ENCODE assay signal across 18 cellular contexts in the genomic region with DNA sequence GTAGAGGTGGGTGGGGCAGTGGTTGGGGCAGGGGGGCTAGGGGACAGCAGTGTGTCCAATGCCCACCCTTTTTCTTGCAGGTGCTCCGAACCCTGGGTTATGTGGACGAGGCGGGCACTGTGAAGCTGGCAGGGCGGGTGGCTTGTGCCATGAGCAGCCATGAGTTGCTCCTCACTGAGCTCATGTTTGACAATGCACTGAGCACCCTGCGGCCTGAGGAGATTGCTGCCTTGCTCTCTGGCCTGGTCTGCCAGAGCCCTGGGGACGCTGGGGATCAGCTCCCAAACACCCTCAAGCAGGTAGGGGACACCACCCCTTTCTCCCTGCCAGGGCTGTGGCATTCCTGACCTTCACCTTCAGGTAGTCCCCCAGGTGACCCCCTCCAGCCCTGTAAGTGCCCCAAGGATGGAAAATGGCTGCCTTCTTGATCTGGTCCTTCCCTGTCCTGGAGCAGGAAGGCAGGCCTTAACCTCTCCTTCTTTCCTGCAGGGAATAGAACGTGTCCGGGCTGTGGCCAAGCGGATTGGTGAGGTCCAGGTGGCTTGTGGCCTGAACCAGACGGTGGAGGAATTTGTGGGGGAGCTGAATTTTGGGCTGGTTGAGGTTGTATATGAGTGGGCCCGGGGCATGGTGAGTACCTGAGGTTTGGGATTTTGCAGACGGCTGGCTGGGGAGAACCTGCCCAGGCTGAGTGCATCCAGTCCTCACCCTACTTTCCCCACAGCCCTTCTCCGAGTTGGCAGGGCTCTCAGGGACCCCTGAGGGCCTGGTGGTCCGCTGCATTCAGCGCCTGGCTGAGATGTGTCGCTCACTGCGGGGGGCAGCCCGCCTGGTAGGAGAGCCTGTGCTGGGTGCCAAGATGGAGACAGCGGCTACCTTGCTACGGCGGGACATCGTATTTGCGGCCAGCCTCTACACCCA. TPM values are rescaled to one million over a fixed set of nuclear protein-coding genes. Genes with fewer than 3 reads are reported as not detected.
DNase-seq lines count a peak whose midpoint lies in the region; ATAC-seq, FAIRE-seq and TF ChIP-seq lines count a peak whose summit lies in the region.
"Had no signal": no experiment of that assay in that cellular context is flagged by ENCODE, and none has a peak within 500 bp of the region (broad histone marks: within the 10 kb centered on the region; RNA-seq: fewer than 3 reads in every experiment).

No MANE protein-coding gene starts in this region.

- intact Hi-C loops in HepG2 (cut with micrococcal nuclease; ENCODE audit: unreplicated experiment), result no loop called here
- intact Hi-C loops in sigmoid colon (cut with DNase I), result no loop called here

- peaks cover 5% of the 10 kb centered on the region for H3K79me1 ChIP-seq in mesendoderm (ENCODE audit: low read length)

- H3K4me2 ChIP-seq in HepG2 (ENCODE audit: low read depth, low read length) (no peak overlapping the region), mesendoderm (ENCODE audit: low read length) (no peak overlapping the region)

- H2BK120ac ChIP-seq in mesendoderm (ENCODE audit: low read depth, low read length), result no peak overlapping the region

- H4K8ac ChIP-seq in mesendoderm (ENCODE audit: low read depth, low read length), result no peak overlapping the region

- ATAC-seq in HepG2, result no peak
- ATAC-seq in HG03025 (IDR thresholded peaks at IDR 0.05; ENCODE audit: low FRiP score, unreplicated experiment), result no peak
- ATAC-seq: heart right ventricle, WTC11 had no signal

- H3K27ac Mint-ChIP-seq in activated T-cell treated with anti-CD3 and anti-CD28 coated beads, Interleukin-2, amount 50 U/mL, for 24 hours, result peak overlapping the region; percentile 100

- DNase-seq in activated T-cell treated with anti-CD3 and anti-CD28 coated beads, Interleukin-2, amount 50 U/mL, for 24 hours, result no peak
- no peak for DNase-seq in activated T-cell treated with anti-CD3 and anti-CD28 coated beads, Interleukin-2, amount 50 U/mL, for 1 hour
- no peak for DNase-seq in RWPE1 (ENCODE audit: low spot score)
- no peak for DNase-seq in HepG2 (ENCODE audit: low spot score)
- DNase-seq in sigmoid colon, result peak; percentile 65
- DNase-seq in mesendoderm, result no peak
- DNase-seq in SK-N-DZ (ENCODE audit: low spot score), result no peak
- DNase-seq: anterior cingulate cortex; dorsolateral prefrontal cortex; GF-D8; heart right ventricle; NCI-H146; NCI-H345; SK-N-SH; stimulated activated CD4-positive, alpha-beta T cell treated with anti-CD3 and anti-CD28 coated beads, Interleukin-2, amount 100 ng/mL, for 24 hours had no signal

- H3K4me3 ChIP-seq in HepG2 (replicated peaks in 1 of 3; ENCODE audit: insufficient read depth in 1 of 3, low read depth in 2 of 3, low read length in 3 of 3) (no peak overlapping the region), sigmoid colon (no peak overlapping the region), mesendoderm (ENCODE audit: low read length) (no peak overlapping the region)
- H3K4me3 ChIP-seq: heart right ventricle had no signal

- no peaks in the 10 kb centered on the region for H3K27me3 Mint-ChIP-seq in activated T-cell treated with anti-CD3 and anti-CD28 coated beads, Interleukin-2, amount 50 U/mL, for 24 hours

- no peak overlapping the region for H3K56ac ChIP-seq in mesendoderm (ENCODE audit: low read length)

- no peak overlapping the region for H4K5ac ChIP-seq in mesendoderm (ENCODE audit: low read length)

- H3K9ac ChIP-seq in HepG2 (ENCODE audit: insufficient read depth, low read depth, low read length) (no peak overlapping the region), mesendoderm (ENCODE audit: low read length) (no peak overlapping the region)
- H3K9ac ChIP-seq: SK-N-SH had no signal

- WGBS in HepG2 (ENCODE audit: low lambda C conversion rate), result 98% methylated on average over 22 of the region's 23 CpGs
- 89 to 91% methylated on average over 23 of the region's 23 CpGs for WGBS in sigmoid colon, 2 donors
- WGBS in mesendoderm (ENCODE audit: extremely low coverage, insufficient coverage, low lambda C conversion rate), result no CpG with 5 or more reads among the region's 23 CpGs

- no peaks in the 10 kb centered on the region for H3K9me3 Mint-ChIP-seq in activated T-cell treated with anti-CD3 and anti-CD28 coated beads, Interleukin-2, amount 50 U/mL, for 24 hours
- H3K9me3 Mint-ChIP-seq: WTC11 had no signal

- POLR2A ChIA-PET in RWPE1 (lab: Yijun Ruan, JAX; ENCODE audit: low non-redundant PET) (interaction anchor here (1.2 kb wide), 1 partner anchor 10 kb away, joined by 3 read pairs; a partner anchor contains a TSS), HepG2 (lab: Yijun Ruan, JAX) (interaction anchor here (0.9 to 6.1 kb wide), 5 partner anchors 9 to 23 kb away, joined by 3 to 142 read pairs (median 31); a partner anchor contains a TSS)

- H3K23ac ChIP-seq in mesendoderm (ENCODE audit: low read length), result no peak overlapping the region

- FAIRE-seq in HepG2 (lab: Jason Lieb, UNC), result no peak
- FAIRE-seq: keratinocyte had no signal

- BruUV-seq in HepG2 (replicated peaks; lab: Mats Ljungman, UMichigan), result no TSS peak

- peaks cover 38 to 59% of the 10 kb centered on the region in 2 experiments for H3K36me3 ChIP-seq in HepG2 (replicated peaks in 1 of 2; ENCODE audit: control insufficient read depth in 1 of 2, insufficient read depth in 2 of 2, low read length in 2 of 2)
- peaks cover 3 to 68% (median 44%) of the 10 kb centered on the region in 4 donors for H3K36me3 ChIP-seq in sigmoid colon
- peaks cover 9% of the 10 kb centered on the region for H3K36me3 ChIP-seq in mesendoderm (ENCODE audit: control insufficient read depth, insufficient read depth, low read length)

- peaks cover 94% of the 10 kb centered on the region for H3K36me3 Mint-ChIP-seq in activated T-cell treated with anti-CD3 and anti-CD28 coated beads, Interleukin-2, amount 50 U/mL, for 24 hours (ENCODE audit: low read depth)

- in situ Hi-C loops in HepG2 (cut with HindIII; ENCODE audit: extremely low pct_ligation_motif_present, low pct_unique_long_range_greater_than_20kb), result no loop called here

- no peak overlapping the region for H2AFZ ChIP-seq in HepG2 (ENCODE audit: low read length)

- H3K4me1 ChIP-seq in HepG2 (ENCODE audit: insufficient read depth, low read length), result peaks cover 31% of the 10 kb centered on the region
- peaks cover 0 to 34% (median 29%) of the 10 kb centered on the region in 4 donors for H3K4me1 ChIP-seq in sigmoid colon
- H3K4me1 ChIP-seq in mesendoderm (ENCODE audit: control insufficient read depth, low read depth, low read length), result peaks cover 3% of the 10 kb centered on the region

- H3K4ac ChIP-seq in mesendoderm (ENCODE audit: low read depth, low read length), result no peak overlapping the region

- TF ChIP-seq EP300 in HepG2 (IDR thresholded peaks at IDR 0.05; ENCODE audit: low read depth in 2 of 2, low read length in 2 of 2), result no peak
- TF ChIP-seq EP300 in HepG2 (CRISPR knock-in tag; IDR thresholded peaks at IDR 0.05; ENCODE audit: borderline replicate concordance), result no peak
- TF ChIP-seq EP300 in sigmoid colon (IDR thresholded peaks at IDR 0.05), result no peak

- CTCF ChIA-PET in RWPE1 (lab: Yijun Ruan, JAX) (interaction anchor here (0.9 kb wide), 1 partner anchor 119 kb away, joined by 3 read pairs; no protein-coding TSS in a partner anchor), HepG2 (lab: Yijun Ruan, JAX; ENCODE audit: low intra/inter-chr PET ratio, low total read pairs) (no interaction called here)

- H3K27me3 ChIP-seq in HepG2 (ENCODE audit: control insufficient read depth in 1 of 2, insufficient read depth in 2 of 2, low read length in 2 of 2), result no peaks in the 10 kb centered on the region; a peak in 1 of 5 replicates
- H3K27me3 ChIP-seq in sigmoid colon, result no peaks in the 10 kb centered on the region
- no peaks in the 10 kb centered on the region for H3K27me3 ChIP-seq in mesendoderm (ENCODE audit: insufficient read depth, low read length, poor library complexity)
- H3K27me3 ChIP-seq: dorsolateral prefrontal cortex, heart right ventricle had no signal

- H3K4me1 Mint-ChIP-seq in activated T-cell treated with anti-CD3 and anti-CD28 coated beads, Interleukin-2, amount 50 U/mL, for 24 hours (ENCODE audit: low read depth), result peaks cover 44% of the 10 kb centered on the region

- no peak overlapping the region for H2BK15ac ChIP-seq in mesendoderm (replicated peaks; ENCODE audit: low read depth)

- peaks cover 21% of the 10 kb centered on the region for H3K79me2 ChIP-seq in HepG2 (ENCODE audit: insufficient read depth, low read length)
- peaks cover 3% of the 10 kb centered on the region for H3K79me2 ChIP-seq in mesendoderm (ENCODE audit: control insufficient read depth, insufficient read depth, low read length)

- TF ChIP-seq POLR2A in HepG2 (IDR thresholded peaks at IDR 0.05; ENCODE audit: insufficient read depth in 1 of 2, low read depth in 2 of 2, low read length in 2 of 2) (peak in 1 of 2 experiments; percentile 21; a peak in 2 of 4 replicates), sigmoid colon (IDR thresholded peaks at IDR 0.05) (no peak)

- TF ChIP-seq RAD21 in HepG2 (CRISPR knock-in tag; IDR thresholded peaks at IDR 0.05), result no peak

- peak overlapping the region; percentile 96 for H3K4me3 Mint-ChIP-seq in activated T-cell treated with anti-CD3 and anti-CD28 coated beads, Interleukin-2, amount 50 U/mL, for 24 hours

- no peaks in the 10 kb centered on the region for H4K20me1 ChIP-seq in HepG2 (ENCODE audit: insufficient read depth, low read length)

- no peak overlapping the region for H2BK5ac ChIP-seq in mesendoderm (ENCODE audit: low read length)

- H3K18ac ChIP-seq in mesendoderm (ENCODE audit: low read length), result no peak overlapping the region

- peak overlapping the region; percentile 97 for H3K27ac ChIP-seq in RWPE1
- H3K27ac ChIP-seq in HepG2 (ENCODE audit: extremely low read length, insufficient read depth, low read length), result no peak overlapping the region
- H3K27ac ChIP-seq in sigmoid colon, result no peak overlapping the region
- no peak overlapping the region for H3K27ac ChIP-seq in mesendoderm (ENCODE audit: low read depth, low read length)
- H3K27ac ChIP-seq: heart right ventricle had no signal

- no peak overlapping the region for H2AK5ac ChIP-seq in mesendoderm (ENCODE audit: low read length)

- H3K9me3 ChIP-seq in HepG2 (ENCODE audit: low read length) (no peaks in the 10 kb centered on the region), sigmoid colon (no peaks in the 10 kb centered on the region)
- H3K9me3 ChIP-seq: heart right ventricle, SK-N-SH had no signal

- no peak for TF ChIP-seq CTCF in RWPE1 (conservative IDR thresholded peaks at IDR 0.05; ENCODE audit: low read depth)
- TF ChIP-seq CTCF in HepG2 (CRISPR knock-in tag; IDR thresholded peaks at IDR 0.05), result no peak
- TF ChIP-seq CTCF in sigmoid colon (IDR thresholded peaks at IDR 0.05), result no peak

RNA-seq across cellular contexts. Expression of a gene that starts 2.9 kb away (rescaled TPM):
- total RNA-seq in HepG2 (2016; rRNA removed; fragmentation: Illumina TruSeq; extraction: Trizol), result 10.8 and 18.6 TPM in 2 replicates
- total RNA-seq in HepG2 (2016; cell fraction: cytosol; rRNA removed; fragmentation: Illumina TruSeq; extraction: Trizol; ENCODE audit: low read depth), result 9.0 and 14.9 TPM in 2 replicates
- total RNA-seq in HepG2 (2016; cell fraction: insoluble cytoplasmic fraction; rRNA removed; fragmentation: Illumina TruSeq; extraction: Trizol), result 12.3 and 16.4 TPM in 2 replicates
- total RNA-seq in HepG2 (2016; cell fraction: membrane; rRNA removed; fragmentation: Illumina TruSeq; extraction: Trizol), result 10.9 and 16.6 TPM in 2 replicates
- 17.8 and 22.3 TPM in 2 replicates for total RNA-seq in HepG2 (2016; cell fraction: nucleus; rRNA removed; fragmentation: Illumina TruSeq; extraction: Trizol)
- 26.2 and 28.9 TPM in 2 replicates for polyA plus RNA-seq in HepG2 (2011; rRNA removed)
- 17.8 and 24.8 TPM in 2 replicates for polyA plus RNA-seq in HepG2 (2011; cell fraction: cytosol; rRNA removed)
- polyA plus RNA-seq in HepG2 (2011; cell fraction: nucleus; rRNA removed), result 145 and 157 TPM in 2 replicates
- polyA plus RNA-seq in HepG2 (2012), result 16.4 and 25.9 TPM in 2 replicates
- polyA plus RNA-seq in HepG2 (2016; cell fraction: cytosol; fragmentation: Illumina TruSeq; extraction: Trizol; ENCODE audit: low read depth), result 12.5 and 17.3 TPM in 2 replicates
- 16.7 and 17.2 TPM in 2 replicates for polyA plus RNA-seq in HepG2 (2016; cell fraction: insoluble cytoplasmic fraction; fragmentation: Illumina TruSeq; extraction: Trizol; ENCODE audit: low read depth)
- 14.6 and 18.4 TPM in 2 replicates for polyA plus RNA-seq in HepG2 (2016; cell fraction: membrane; fragmentation: Illumina TruSeq; extraction: Trizol; ENCODE audit: low read depth)
- polyA plus RNA-seq in HepG2 (2016; cell fraction: nucleus; fragmentation: Illumina TruSeq; extraction: Trizol; ENCODE audit: insufficient read depth, low read depth), result 53.7 and 55.2 TPM in 2 replicates
- 43.0 TPM in 2 replicates for polyA minus RNA-seq in HepG2 (2011; rRNA and poly(A)+ RNA removed; ENCODE audit: low replicate concordance)
- polyA minus RNA-seq in HepG2 (2011; cell fraction: cytosol; rRNA and poly(A)+ RNA removed), result 10.4 TPM in 2 replicates
- 34.1 and 38.2 TPM in 2 replicates for polyA minus RNA-seq in HepG2 (2011; cell fraction: nucleus; rRNA and poly(A)+ RNA removed)
- 10 to 100 TPM; 11.4 to 22.7 (median 18.3) TPM for total RNA-seq in sigmoid colon
- polyA plus RNA-seq in sigmoid colon, result 10 to 100 TPM in 1 of 3 donors, 1 to 10 TPM in 2; 8.4 to 17.3 (median 9.9) TPM
- polyA plus RNA-seq in mesendoderm (2013, experiment 1 of 2), result 10.6 TPM
- polyA plus RNA-seq in mesendoderm (2013, experiment 2 of 2), result 11.7 TPM
- 27.3 and 29.7 TPM in 2 replicates for polyA plus RNA-seq in SK-N-DZ (2014; cell fraction: cytosol; rRNA removed)
- polyA plus RNA-seq in SK-N-DZ (2014; cell fraction: nucleus; rRNA removed), result 109 and 119 TPM in 2 replicates

RNA-seq across cellular contexts. Expression of a gene that starts 10.1 kb away (rescaled TPM):
- total RNA-seq in HepG2 (2016; rRNA removed; fragmentation: Illumina TruSeq; extraction: Trizol) (59.7 and 67.1 TPM in 2 replicates), sigmoid colon (10 to 100 TPM; 22.1 to 73.4 (median 33.4) TPM)
- 7.6 and 9.8 TPM in 2 replicates for total RNA-seq in HepG2 (2016; cell fraction: cytosol; rRNA removed; fragmentation: Illumina TruSeq; extraction: Trizol; ENCODE audit: low read depth)
- 53.4 and 70.9 TPM in 2 replicates for total RNA-seq in HepG2 (2016; cell fraction: insoluble cytoplasmic fraction; rRNA removed; fragmentation: Illumina TruSeq; extraction: Trizol)
- total RNA-seq in HepG2 (2016; cell fraction: membrane; rRNA removed; fragmentation: Illumina TruSeq; extraction: Trizol), result 13.4 and 14.4 TPM in 2 replicates
- 77.4 and 85.4 TPM in 2 replicates for total RNA-seq in HepG2 (2016; cell fraction: nucleus; rRNA removed; fragmentation: Illumina TruSeq; extraction: Trizol)
- polyA plus RNA-seq in HepG2 (2011; rRNA removed) (68.4 and 76.1 TPM in 2 replicates), sigmoid colon (10 to 100 TPM; 25.0 to 68.2 (median 30.6) TPM)
- polyA plus RNA-seq in HepG2 (2011; cell fraction: cytosol; rRNA removed), result 18.2 and 29.4 TPM in 2 replicates
- polyA plus RNA-seq in HepG2 (2011; cell fraction: nucleus; rRNA removed), result 625 and 693 TPM in 2 replicates
- polyA plus RNA-seq in HepG2 (2012), result 56.2 and 67.8 TPM in 2 replicates
- polyA plus RNA-seq in HepG2 (2016; cell fraction: cytosol; fragmentation: Illumina TruSeq; extraction: Trizol; ENCODE audit: low read depth), result 4.6 and 5.9 TPM in 2 replicates
- polyA plus RNA-seq in HepG2 (2016; cell fraction: insoluble cytoplasmic fraction; fragmentation: Illumina TruSeq; extraction: Trizol; ENCODE audit: low read depth), result 42.8 and 43.4 TPM in 2 replicates
- polyA plus RNA-seq in HepG2 (2016; cell fraction: membrane; fragmentation: Illumina TruSeq; extraction: Trizol; ENCODE audit: low read depth), result 9.6 and 10.0 TPM in 2 replicates
- 189 and 193 TPM in 2 replicates for polyA plus RNA-seq in HepG2 (2016; cell fraction: nucleus; fragmentation: Illumina TruSeq; extraction: Trizol; ENCODE audit: insufficient read depth, low read depth)
- 100 and 116 TPM in 2 replicates for polyA minus RNA-seq in HepG2 (2011; rRNA and poly(A)+ RNA removed; ENCODE audit: low replicate concordance)
- 33.1 and 33.7 TPM in 2 replicates for polyA minus RNA-seq in HepG2 (2011; cell fraction: cytosol; rRNA and poly(A)+ RNA removed)
- 135 and 162 TPM in 2 replicates for polyA minus RNA-seq in HepG2 (2011; cell fraction: nucleus; rRNA and poly(A)+ RNA removed)
- 19.4 TPM for polyA plus RNA-seq in mesendoderm (2013, experiment 1 of 2)
- 20.0 TPM for polyA plus RNA-seq in mesendoderm (2013, experiment 2 of 2)
- 31.3 and 31.4 TPM in 2 replicates for polyA plus RNA-seq in SK-N-DZ (2014; cell fraction: cytosol; rRNA removed)
- polyA plus RNA-seq in SK-N-DZ (2014; cell fraction: nucleus; rRNA removed), result 195 and 266 TPM in 2 replicates

RNA-seq across cellular contexts. Expression of a gene that starts 10.3 kb away (rescaled TPM):
- total RNA-seq in HepG2 (2016; rRNA removed; fragmentation: Illumina TruSeq; extraction: Trizol), result 69.8 and 80.4 TPM in 2 replicates
- total RNA-seq in HepG2 (2016; cell fraction: cytosol; rRNA removed; fragmentation: Illumina TruSeq; extraction: Trizol; ENCODE audit: low read depth), result 16.4 and 17.3 TPM in 2 replicates
- total RNA-seq in HepG2 (2016; cell fraction: insoluble cytoplasmic fraction; rRNA removed; fragmentation: Illumina TruSeq; extraction: Trizol), result 74.0 and 80.6 TPM in 2 replicates
- total RNA-seq in HepG2 (2016; cell fraction: membrane; rRNA removed; fragmentation: Illumina TruSeq; extraction: Trizol), result 26.9 and 28.4 TPM in 2 replicates
- total RNA-seq in HepG2 (2016; cell fraction: nucleus; rRNA removed; fragmentation: Illumina TruSeq; extraction: Trizol), result 42.0 and 51.8 TPM in 2 replicates
- 51.3 and 57.3 TPM in 2 replicates for polyA plus RNA-seq in HepG2 (2011; rRNA removed)
- polyA plus RNA-seq in HepG2 (2011; cell fraction: cytosol; rRNA removed), result 47.6 and 49.7 TPM in 2 replicates
- 88.2 and 90.6 TPM in 2 replicates for polyA plus RNA-seq in HepG2 (2011; cell fraction: nucleus; rRNA removed)
- 44.8 and 55.5 TPM in 2 replicates for polyA plus RNA-seq in HepG2 (2012)
- polyA plus RNA-seq in HepG2 (2016; cell fraction: cytosol; fragmentation: Illumina TruSeq; extraction: Trizol; ENCODE audit: low read depth), result 23.1 and 27.4 TPM in 2 replicates
- polyA plus RNA-seq in HepG2 (2016; cell fraction: insoluble cytoplasmic fraction; fragmentation: Illumina TruSeq; extraction: Trizol; ENCODE audit: low read depth), result 108 and 114 TPM in 2 replicates
- 26.7 and 29.7 TPM in 2 replicates for polyA plus RNA-seq in HepG2 (2016; cell fraction: membrane; fragmentation: Illumina TruSeq; extraction: Trizol; ENCODE audit: low read depth)
- 92.2 and 97.8 TPM in 2 replicates for polyA plus RNA-seq in HepG2 (2016; cell fraction: nucleus; fragmentation: Illumina TruSeq; extraction: Trizol; ENCODE audit: insufficient read depth, low read depth)
- polyA minus RNA-seq in HepG2 (2011; rRNA and poly(A)+ RNA removed; ENCODE audit: low replicate concordance), result 21.2 and 60.8 TPM in 2 replicates
- polyA minus RNA-seq in HepG2 (2011; cell fraction: cytosol; rRNA and poly(A)+ RNA removed), result 19.5 and 20.9 TPM in 2 replicates
- polyA minus RNA-seq in HepG2 (2011; cell fraction: nucleus; rRNA and poly(A)+ RNA removed), result 23.2 and 28.1 TPM in 2 replicates
- total RNA-seq in sigmoid colon, result 10 to 100 TPM; 60.1 to 96.9 (median 75.8) TPM
- polyA plus RNA-seq in sigmoid colon, result 10 to 100 TPM; 52.5 to 73.5 (median 58.9) TPM
- 61.2 TPM for polyA plus RNA-seq in mesendoderm (2013, experiment 1 of 2)
- polyA plus RNA-seq in mesendoderm (2013, experiment 2 of 2), result 62.3 TPM
- polyA plus RNA-seq in SK-N-DZ (2014; cell fraction: cytosol; rRNA removed), result 146 and 170 TPM in 2 replicates
- polyA plus RNA-seq in SK-N-DZ (2014; cell fraction: nucleus; rRNA removed), result 120 and 128 TPM in 2 replicates

RNA-seq across cellular contexts. Expression of a gene that starts 12.8 kb away (rescaled TPM):
- total RNA-seq in HepG2 (2016; rRNA removed; fragmentation: Illumina TruSeq; extraction: Trizol) (73.0 and 165 TPM in 2 replicates), sigmoid colon (100 to 1,000 TPM in 3 of 4 donors, 10 to 100 TPM in 1; 46.7 to 254 (median 179) TPM)
- total RNA-seq in HepG2 (2016; cell fraction: cytosol; rRNA removed; fragmentation: Illumina TruSeq; extraction: Trizol; ENCODE audit: low read depth), result 12.9 and 15.6 TPM in 2 replicates
- 48.4 and 166 TPM in 2 replicates for total RNA-seq in HepG2 (2016; cell fraction: insoluble cytoplasmic fraction; rRNA removed; fragmentation: Illumina TruSeq; extraction: Trizol)
- total RNA-seq in HepG2 (2016; cell fraction: membrane; rRNA removed; fragmentation: Illumina TruSeq; extraction: Trizol), result 23.4 and 27.0 TPM in 2 replicates
- 212 and 258 TPM in 2 replicates for total RNA-seq in HepG2 (2016; cell fraction: nucleus; rRNA removed; fragmentation: Illumina TruSeq; extraction: Trizol)
- polyA plus RNA-seq in HepG2 (2011; rRNA removed) (478 and 755 TPM in 2 replicates), sigmoid colon (10 to 100 TPM in 1 of 3 donors, 1 to 10 TPM in 2; 2.3 to 63.4 (median 3.0) TPM)
- polyA plus RNA-seq in HepG2 (2011; cell fraction: cytosol; rRNA removed), result 352 and 505 TPM in 2 replicates
- 1,207 and 1,448 TPM in 2 replicates for polyA plus RNA-seq in HepG2 (2011; cell fraction: nucleus; rRNA removed)
- polyA plus RNA-seq in HepG2 (2012), result 360 and 704 TPM in 2 replicates
- 15.2 and 17.1 TPM in 2 replicates for polyA plus RNA-seq in HepG2 (2016; cell fraction: cytosol; fragmentation: Illumina TruSeq; extraction: Trizol; ENCODE audit: low read depth)
- polyA plus RNA-seq in HepG2 (2016; cell fraction: insoluble cytoplasmic fraction; fragmentation: Illumina TruSeq; extraction: Trizol; ENCODE audit: low read depth), result 70.0 and 102 TPM in 2 replicates
- polyA plus RNA-seq in HepG2 (2016; cell fraction: membrane; fragmentation: Illumina TruSeq; extraction: Trizol; ENCODE audit: low read depth), result 17.2 and 22.6 TPM in 2 replicates
- polyA plus RNA-seq in HepG2 (2016; cell fraction: nucleus; fragmentation: Illumina TruSeq; extraction: Trizol; ENCODE audit: insufficient read depth, low read depth), result 542 and 543 TPM in 2 replicates
- polyA minus RNA-seq in HepG2 (2011; rRNA and poly(A)+ RNA removed; ENCODE audit: low replicate concordance), result 4.0 and 407 TPM in 2 replicates
- 168 and 210 TPM in 2 replicates for polyA minus RNA-seq in HepG2 (2011; cell fraction: cytosol; rRNA and poly(A)+ RNA removed)
- 349 and 437 TPM in 2 replicates for polyA minus RNA-seq in HepG2 (2011; cell fraction: nucleus; rRNA and poly(A)+ RNA removed)
- polyA plus RNA-seq in mesendoderm (2013, experiment 1 of 2), result 0.44 TPM
- 0.28 TPM for polyA plus RNA-seq in mesendoderm (2013, experiment 2 of 2)
- 1.6 and 5.1 TPM in 2 replicates for polyA plus RNA-seq in SK-N-DZ (2014; cell fraction: cytosol; rRNA removed)
- 31.0 and 34.1 TPM in 2 replicates for polyA plus RNA-seq in SK-N-DZ (2014; cell fraction: nucleus; rRNA removed)

RNA-seq across cellular contexts. Expression of a gene that starts 23.2 kb away (rescaled TPM):
- total RNA-seq in HepG2 (2016; rRNA removed; fragmentation: Illumina TruSeq; extraction: Trizol), result 71.1 and 171 TPM in 2 replicates
- total RNA-seq in HepG2 (2016; cell fraction: cytosol; rRNA removed; fragmentation: Illumina TruSeq; extraction: Trizol; ENCODE audit: low read depth), result 36.8 and 37.7 TPM in 2 replicates
- total RNA-seq in HepG2 (2016; cell fraction: insoluble cytoplasmic fraction; rRNA removed; fragmentation: Illumina TruSeq; extraction: Trizol), result 65.1 and 180 TPM in 2 replicates
- total RNA-seq in HepG2 (2016; cell fraction: membrane; rRNA removed; fragmentation: Illumina TruSeq; extraction: Trizol), result 37.5 and 44.4 TPM in 2 replicates
- 202 and 235 TPM in 2 replicates for total RNA-seq in HepG2 (2016; cell fraction: nucleus; rRNA removed; fragmentation: Illumina TruSeq; extraction: Trizol)
- polyA plus RNA-seq in HepG2 (2011; rRNA removed), result 513 and 772 TPM in 2 replicates
- polyA plus RNA-seq in HepG2 (2011; cell fraction: cytosol; rRNA removed), result 355 and 506 TPM in 2 replicates
- polyA plus RNA-seq in HepG2 (2011; cell fraction: nucleus; rRNA removed), result 3,065 and 3,175 TPM in 2 replicates
- polyA plus RNA-seq in HepG2 (2012), result 460 and 611 TPM in 2 replicates
- 25.3 and 27.9 TPM in 2 replicates for polyA plus RNA-seq in HepG2 (2016; cell fraction: cytosol; fragmentation: Illumina TruSeq; extraction: Trizol; ENCODE audit: low read depth)
- 66.3 and 72.4 TPM in 2 replicates for polyA plus RNA-seq in HepG2 (2016; cell fraction: insoluble cytoplasmic fraction; fragmentation: Illumina TruSeq; extraction: Trizol; ENCODE audit: low read depth)
- polyA plus RNA-seq in HepG2 (2016; cell fraction: membrane; fragmentation: Illumina TruSeq; extraction: Trizol; ENCODE audit: low read depth), result 31.9 and 32.4 TPM in 2 replicates
- polyA plus RNA-seq in HepG2 (2016; cell fraction: nucleus; fragmentation: Illumina TruSeq; extraction: Trizol; ENCODE audit: insufficient read depth, low read depth), result 450 and 455 TPM in 2 replicates
- 88.1 and 583 TPM in 2 replicates for polyA minus RNA-seq in HepG2 (2011; rRNA and poly(A)+ RNA removed; ENCODE audit: low replicate concordance)
- 179 and 284 TPM in 2 replicates for polyA minus RNA-seq in HepG2 (2011; cell fraction: cytosol; rRNA and poly(A)+ RNA removed)
- polyA minus RNA-seq in HepG2 (2011; cell fraction: nucleus; rRNA and poly(A)+ RNA removed), result 584 and 876 TPM in 2 replicates
- 10 to 100 TPM; 14.3 to 40.0 (median 28.7) TPM for total RNA-seq in sigmoid colon
- polyA plus RNA-seq in sigmoid colon, result 100 to 1,000 TPM in 1 of 3 donors, 1 to 10 TPM in 2; 3.6 to 118 (median 9.5) TPM
- 0.04 TPM for polyA plus RNA-seq in mesendoderm (2013, experiment 1 of 2)
- polyA plus RNA-seq in mesendoderm (2013, experiment 2 of 2), result not detected
- polyA plus RNA-seq in SK-N-DZ (2014; cell fraction: cytosol; rRNA removed), result not detected in 2 replicates
- 0.42 TPM in 1 of 2 replicates, not detected in the other for polyA plus RNA-seq in SK-N-DZ (2014; cell fraction: nucleus; rRNA removed)
